In the genomic region with DNA sequence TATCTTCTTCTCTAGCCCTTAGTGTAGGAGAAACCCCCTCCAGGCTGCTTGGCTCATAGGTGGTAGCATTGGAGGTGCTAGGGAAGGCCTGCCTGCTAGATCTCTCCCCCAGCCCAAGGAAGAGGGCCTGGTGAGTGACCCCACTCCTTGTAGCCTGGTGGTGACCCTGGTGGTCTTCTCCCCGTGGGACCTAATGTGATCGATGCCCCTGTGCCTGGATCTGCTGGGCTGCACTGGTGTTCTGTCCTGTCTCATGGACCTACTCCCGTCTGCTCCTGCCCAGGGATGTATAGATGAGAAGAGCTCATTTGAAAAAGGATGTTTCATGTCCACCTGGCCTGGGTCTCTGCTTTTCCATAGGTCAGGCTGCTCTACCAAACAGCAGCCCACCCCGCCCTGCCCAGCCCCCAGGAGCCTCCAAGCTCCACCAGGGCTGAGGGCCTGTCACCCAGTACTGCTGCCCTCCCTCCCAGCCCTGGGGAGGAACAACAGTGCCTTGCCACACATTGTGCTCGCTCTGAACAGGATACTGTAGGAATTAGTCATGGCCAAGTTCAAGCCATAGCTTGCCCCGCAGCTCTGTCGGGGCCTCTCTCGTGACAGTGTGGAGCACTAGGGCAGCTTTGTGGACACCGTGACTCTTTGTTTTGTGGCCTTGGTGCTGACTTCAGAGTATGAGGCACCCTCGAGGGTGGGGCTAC, we compare ENCODE assay signal across 11 cellular contexts. TPM values are rescaled to one million over a fixed set of nuclear protein-coding genes. Genes with fewer than 3 reads are reported as not detected.
DNase-seq lines count a peak whose midpoint lies in the region; ATAC-seq, FAIRE-seq and TF ChIP-seq lines count a peak whose summit lies in the region.
"Had no signal": no experiment of that assay in that cellular context is flagged by ENCODE, and none has a peak within 500 bp of the region (broad histone marks: within the 10 kb centered on the region; RNA-seq: fewer than 3 reads in every experiment).

No MANE protein-coding gene starts in this region.

- ATAC-seq in HG03521 (IDR thresholded peaks at IDR 0.05; ENCODE audit: unreplicated experiment): no peak

- H3K27me3 ChIP-seq in breast epithelium (peaks cover 0 to 3% of the 10 kb centered on the region in 2 donors), adrenal gland (no peaks in the 10 kb centered on the region)

- CTCF ChIA-PET in MCF 10A (lab: Yijun Ruan, JAX): interaction anchor here (0.6 to 2.7 kb wide), 20 partner anchors 8 to 268 kb away, joined by 3 to 13 read pairs (median 4); no protein-coding TSS in a partner anchor

- H3K9me3 ChIP-seq in breast epithelium (no peaks in the 10 kb centered on the region), adrenal gland (replicated peaks in 1 of 3) (no peaks in the 10 kb centered on the region)

- TF ChIP-seq POLR2A in breast epithelium (IDR thresholded peaks at IDR 0.05) (no peak), adrenal gland (IDR thresholded peaks at IDR 0.05) (peak in 1 of 2 donors; percentile 46)

- peak overlapping the region; percentile 68 for H3K4me3 Mint-ChIP-seq in MCF 10A (ENCODE audit: unreplicated experiment)
- H3K4me3 Mint-ChIP-seq: activated naive CD4-positive, alpha-beta T cell treated with anti-CD3 and anti-CD28 coated beads, Interleukin-2, amount 50 U/mL, for 24 hours had no signal

- POLR2A ChIA-PET in MCF 10A (lab: Yijun Ruan, JAX): interaction anchor here (0.6 to 2.5 kb wide), 16 partner anchors 9 to 1186 kb away, joined by 3 to 29 read pairs (median 4); a partner anchor contains a TSS

- 54 to 87% (median 63%) methylated on average over 4 to 10 of the region's 10 CpGs for WGBS in adrenal gland, 4 donors

- H3K4me1 ChIP-seq in breast epithelium (no peaks in the 10 kb centered on the region), adrenal gland (replicated peaks in 1 of 2) (peaks cover 13 to 31% of the 10 kb centered on the region in 2 donors)

- FAIRE-seq in urothelium cell line (lab: Jason Lieb, UNC): no peak

- H3K27ac ChIP-seq in breast epithelium: no peak overlapping the region
- H3K27ac ChIP-seq in adrenal gland: peak overlapping the region in 4 of 5 donors; percentile 66 to 86 (median 76)

- H3K4me1 Mint-ChIP-seq in MCF 10A (ENCODE audit: insufficient read depth, unreplicated experiment): peaks cover 48% of the 10 kb centered on the region
- H3K4me1 Mint-ChIP-seq: activated naive CD4-positive, alpha-beta T cell treated with anti-CD3 and anti-CD28 coated beads, Interleukin-2, amount 50 U/mL, for 24 hours had no signal

- H3K27me3 Mint-ChIP-seq in MCF 10A (ENCODE audit: insufficient read depth, unreplicated experiment): no peaks in the 10 kb centered on the region
- H3K27me3 Mint-ChIP-seq: activated naive CD4-positive, alpha-beta T cell treated with anti-CD3 and anti-CD28 coated beads, Interleukin-2, amount 50 U/mL, for 24 hours had no signal

- H3K36me3 ChIP-seq in breast epithelium (no peaks in the 10 kb centered on the region), adrenal gland (replicated peaks in 1 of 2) (peaks cover 0 to 73% of the 10 kb centered on the region in 2 donors)

- H3K9me3 Mint-ChIP-seq in MCF 10A (ENCODE audit: unreplicated experiment): no peaks in the 10 kb centered on the region
- H3K9me3 Mint-ChIP-seq: activated naive CD4-positive, alpha-beta T cell treated with anti-CD3 and anti-CD28 coated beads, Interleukin-2, amount 50 U/mL, for 24 hours had no signal

- peak overlapping the region; percentile 96 for H3K27ac Mint-ChIP-seq in MCF 10A (ENCODE audit: low read depth, unreplicated experiment)
- H3K27ac Mint-ChIP-seq: activated naive CD4-positive, alpha-beta T cell treated with anti-CD3 and anti-CD28 coated beads, Interleukin-2, amount 50 U/mL, for 24 hours had no signal

- H3K4me3 ChIP-seq in breast epithelium (no peak overlapping the region), adrenal gland (no peak overlapping the region)

- no peak for TF ChIP-seq CTCF in MCF 10A (IDR thresholded peaks at IDR 0.05; ENCODE audit: unreplicated experiment)
- no peak for TF ChIP-seq CTCF in breast epithelium (IDR thresholded peaks at IDR 0.05)
- no peak for TF ChIP-seq CTCF in adrenal gland (IDR thresholded peaks at IDR 0.05)

- intact Hi-C loops in MCF 10A (cut with micrococcal nuclease) (loop anchor here (2.0 kb wide), 1 partner anchor 184 kb away; no protein-coding TSS in a partner anchor), breast epithelium (cut with DNase I; ENCODE audit: low total_unique reads) (no loop called here), adrenal gland (cut with DNase I) (no loop called here)

- peaks cover 19% of the 10 kb centered on the region for H3K36me3 Mint-ChIP-seq in MCF 10A (ENCODE audit: insufficient read depth, unreplicated experiment)
- H3K36me3 Mint-ChIP-seq: activated naive CD4-positive, alpha-beta T cell treated with anti-CD3 and anti-CD28 coated beads, Interleukin-2, amount 50 U/mL, for 24 hours had no signal

- BruUV-seq in MCF 10A (replicated peaks; lab: Mats Ljungman, UMichigan): no TSS peak

- peak; percentile 89 for DNase-seq in MCF 10A (ENCODE audit: unreplicated experiment)
- DNase-seq in breast epithelium (ENCODE audit: low spot score in 2 of 2): no peak
- peak; percentile 67 to 88 (median 81) for DNase-seq in adrenal gland
- peak; percentile 96 for DNase-seq in hepatic stellate cell (ENCODE audit: low spot score)
- DNase-seq in urothelium cell line (ENCODE audit: low spot score): peak; percentile 51
- no peak for DNase-seq in NCI-H774 (lab: John Stamatoyannopoulos, UW)
- DNase-seq in SKM-1 treated with dmso at 0.1 percent for 144 hours (lab: John Stamatoyannopoulos, UW; ENCODE audit: unreplicated experiment): no peak
- DNase-seq: NCI-H1105 treated with DMSO at 0.1 percent for 48 hours had no signal

RNA-seq across cellular contexts. Expression of a gene that starts 19.7 kb away (rescaled TPM):
- total RNA-seq in MCF 10A (2022): 5.2 and 7.8 TPM in 2 replicates
- total RNA-seq in breast epithelium: 10 to 100 TPM in 2 of 3 donors, 1 to 10 TPM in 1; 3.9 to 38.9 (median 13.6) TPM
- 100 to 1,000 TPM in 7 of 8 donors, 10 to 100 TPM in 1; 85.3 to 389 (median 177) TPM for total RNA-seq in adrenal gland
- polyA plus RNA-seq in adrenal gland: 100 to 1,000 TPM in 1 of 3 donors, 10 to 100 TPM in 2; 73.4 to 274 (median 75.9) TPM
- total RNA-seq: A673 had no signal

RNA-seq across cellular contexts. Expression of a gene that starts 28.7 kb away (rescaled TPM):
- total RNA-seq in MCF 10A (2022) (21.1 and 31.3 TPM in 2 replicates), breast epithelium (10 to 100 TPM; 20.6 to 26.2 (median 22.4) TPM), adrenal gland (10 to 100 TPM; 19.7 to 42.3 (median 25.8) TPM)
- polyA plus RNA-seq in adrenal gland: 10 to 100 TPM; 19.3 to 38.7 (median 20.4) TPM

Comparison
In these comparisons a context has a peak if more than half of its experiments do, and no peak if none do; other contexts are left out.
1. DNase-seq: peak in MCF 10A (single experiment), adrenal gland (7 of 7), hepatic stellate cell (single experiment) and urothelium cell line (single experiment); none in breast epithelium (0 of 2), NCI-H774 (single experiment) and SKM-1 treated with dmso at 0.1 percent for 144 hours (single experiment).
2. H3K27ac ChIP-seq: peak in adrenal gland (4 of 5); none in breast epithelium (0 of 2).